ENCODE assay signal across 24 cellular contexts in the genomic region with DNA sequence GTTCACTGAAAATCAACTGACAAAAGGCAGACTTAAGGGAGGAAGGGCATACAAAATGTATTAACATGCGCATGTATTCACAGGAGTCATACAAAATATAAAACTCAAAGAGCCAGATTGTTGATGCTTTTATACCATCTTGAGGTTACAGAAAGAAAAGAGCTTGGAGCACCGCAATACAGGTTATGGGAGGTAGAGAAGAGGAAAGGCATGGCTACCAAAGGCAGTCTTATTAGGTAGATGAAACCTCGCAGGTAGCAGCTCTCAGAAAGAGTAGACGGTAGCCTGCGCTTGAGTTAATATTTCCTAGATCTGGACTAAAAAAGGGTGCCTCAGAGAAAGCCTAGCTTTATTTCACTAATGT.
"Had no signal": no experiment of that assay in that cellular context is flagged by ENCODE, and none has a peak within 500 bp of the region (broad histone marks: within the 10 kb centered on the region; RNA-seq: fewer than 3 reads in every experiment).

No MANE protein-coding gene starts in this region.

- H3K4me1 ChIP-seq: heart left ventricle, left lung, right atrium auricular region, suprapubic skin, tibial artery had no signal

- H3K27ac ChIP-seq: heart left ventricle, left lung, right atrium auricular region, suprapubic skin, tibial artery had no signal

- H3K27ac Mint-ChIP-seq: activated B cell treated with CpG ODN at 0.5 μM for 24 hours; activated CD8-positive, alpha-beta T cell treated with anti-CD3 and anti-CD28 coated beads for 36 hours; activated naive CD4-positive, alpha-beta T cell treated with anti-CD3 and anti-CD28 coated beads, Interleukin-2, amount 50 U/mL, for 24 hours; activated naive CD8-positive, alpha-beta T cell treated with anti-CD3 and anti-CD28 coated beads, Interleukin-2, amount 50 U/mL, for 24 hours; activated T-helper 2 cell treated with anti-CD3 and anti-CD28 coated beads, Interferon-gamma antibody, Interleukin-2, Interleukin-4, amounts not matched to agents 10 μg/mL and 5 μg/mL and 100 μg/mL, durations not matched to agents 14 hours and 24 hours and 36 hours; immature natural killer cell; naive B cell; nephron progenitor cell; T-helper 2 cell treated with Interferon-gamma antibody and Interleukin-4, amounts not matched to agents 5 μg/mL and 100 μg/mL, for 36 hours had no signal

- H3K36me3 ChIP-seq: heart left ventricle, left lung, right atrium auricular region, suprapubic skin, tibial artery had no signal

- H3K4me3 Mint-ChIP-seq: activated B cell treated with CpG ODN at 0.5 μM for 24 hours; activated CD8-positive, alpha-beta T cell treated with anti-CD3 and anti-CD28 coated beads for 36 hours; activated naive CD4-positive, alpha-beta T cell treated with anti-CD3 and anti-CD28 coated beads, Interleukin-2, amount 50 U/mL, for 24 hours; activated naive CD8-positive, alpha-beta T cell treated with anti-CD3 and anti-CD28 coated beads, Interleukin-2, amount 50 U/mL, for 24 hours; activated T-cell treated with anti-CD3 and anti-CD28 coated beads, Interleukin-2, amount 50 U/mL, for 4 hours; immature natural killer cell; naive B cell; nephron progenitor cell; T-helper 2 cell treated with Interferon-gamma antibody and Interleukin-4, amounts not matched to agents 5 μg/mL and 100 μg/mL, for 36 hours had no signal

- H3K4me3 ChIP-seq: heart left ventricle, left lung, right atrium auricular region, suprapubic skin, tibial artery had no signal

- H3K27me3 ChIP-seq: left lung, right atrium auricular region, suprapubic skin, tibial artery had no signal

- FAIRE-seq: bronchial epithelial cell, colon had no signal

- ATAC-seq: activated CD8-positive, alpha-beta T cell treated with anti-CD3 and anti-CD28 coated beads for 36 hours; activated naive CD8-positive, alpha-beta T cell treated with anti-CD3 and anti-CD28 coated beads, Interleukin-2, amount 50 U/mL, for 24 hours; activated T-cell treated with anti-CD3 and anti-CD28 coated beads, Interleukin-2, amount 50 U/mL, for 4 hours; heart left ventricle; left lung had no signal

- H3K4me1 Mint-ChIP-seq: activated B cell treated with CpG ODN at 0.5 μM for 24 hours; activated naive CD4-positive, alpha-beta T cell treated with anti-CD3 and anti-CD28 coated beads, Interleukin-2, amount 50 U/mL, for 24 hours; activated naive CD8-positive, alpha-beta T cell treated with anti-CD3 and anti-CD28 coated beads, Interleukin-2, amount 50 U/mL, for 24 hours; immature natural killer cell; naive B cell; nephron progenitor cell had no signal

- H3K36me3 Mint-ChIP-seq: activated naive CD4-positive, alpha-beta T cell treated with anti-CD3 and anti-CD28 coated beads, Interleukin-2, amount 50 U/mL, for 24 hours had no signal

- DNase-seq: activated B cell treated with CpG ODN at 0.5 μM for 24 hours; activated CD4-positive, alpha-beta T cell treated with anti-CD3 and anti-CD28 coated beads, Interleukin-2, amount 50 U/mL, for 1 hour; activated CD8-positive, alpha-beta T cell treated with anti-CD3 and anti-CD28 coated beads for 36 hours; activated naive CD8-positive, alpha-beta T cell treated with anti-CD3 and anti-CD28 coated beads, Interleukin-2, amount 50 U/mL, for 24 hours; activated T-cell treated with anti-CD3 and anti-CD28 coated beads, Interleukin-2, amount 50 U/mL, for 4 hours; amygdala; effector CD8-positive, alpha-beta T cell; erythroblast; foreskin fibroblast; heart left ventricle; immature natural killer cell; left lung; naive B cell; nephron progenitor cell; occipital lobe; stimulated activated naive CD4-positive, alpha-beta T cell; tibial artery had no signal
